Comparison of ENCODE assay signal across 8 cellular contexts in genomic region chr3:8441969-8442559, GRCh38. TPM values are rescaled to one million over a fixed set of nuclear protein-coding genes. Genes with fewer than 3 reads are reported as not detected.
DNase-seq lines count a peak whose midpoint lies in the region; ATAC-seq, FAIRE-seq and TF ChIP-seq lines count a peak whose summit lies in the region.

No MANE protein-coding gene starts in this region.

- peak; percentile 98 for FAIRE-seq in A204.1 (lab: Jason Lieb, UNC)

- peak; percentile 71 for TF ChIP-seq CTCF in GM12873 (IDR thresholded peaks at IDR 0.05; ENCODE audit: insufficient read depth, low read depth, low read length, missing control alignments)
- TF ChIP-seq CTCF in epithelial cell of proximal tubule (conservative IDR thresholded peaks at IDR 0.05; ENCODE audit: low read depth, low read length) = peak; percentile 88

- ATAC-seq in HG03097 (IDR thresholded peaks at IDR 0.05; ENCODE audit: low FRiP score, unreplicated experiment) = no peak
- ATAC-seq in HG02571 (IDR thresholded peaks at IDR 0.05; ENCODE audit: unreplicated experiment) = no peak

- DNase-seq in OCI-M1 (lab: John Stamatoyannopoulos, UW) = peak; percentile 40
- no peak for DNase-seq in epithelial cell of proximal tubule (ENCODE audit: low read depth)
- DNase-seq in myocyte (ENCODE audit: low read depth) = peak; percentile 81
- DNase-seq in stimulated activated CD4-positive, alpha-beta T cell treated with anti-CD3 and anti-CD28 coated beads, Interleukin-4, amount 100 ng/mL, for 1 hour = no peak

- H3K4me3 ChIP-seq in epithelial cell of proximal tubule (ENCODE audit: low read depth, low read length) = no peak overlapping the region

RNA-seq across cellular contexts. Expression of gene LMCD1, which starts 59.6 kb away (rescaled TPM):
- total RNA-seq in epithelial cell of proximal tubule = 69.0 and 70.2 TPM in 2 replicates
- total RNA-seq in myocyte = 21.9 and 24.9 TPM in 2 replicates
- polyA plus RNA-seq in myocyte (2012) = 363 TPM

Comparison
In these comparisons a context has a peak if more than half of its experiments do, and no peak if none do; other contexts are left out.
1. DNase-seq: peak in OCI-M1 (single experiment) and myocyte (single experiment); none in epithelial cell of proximal tubule (single experiment) and stimulated activated CD4-positive, alpha-beta T cell treated with anti-CD3 and anti-CD28 coated beads, Interleukin-4, amount 100 ng/mL, for 1 hour (single experiment).